ENCODE assay signal across 1 cellular context in the genomic region with DNA sequence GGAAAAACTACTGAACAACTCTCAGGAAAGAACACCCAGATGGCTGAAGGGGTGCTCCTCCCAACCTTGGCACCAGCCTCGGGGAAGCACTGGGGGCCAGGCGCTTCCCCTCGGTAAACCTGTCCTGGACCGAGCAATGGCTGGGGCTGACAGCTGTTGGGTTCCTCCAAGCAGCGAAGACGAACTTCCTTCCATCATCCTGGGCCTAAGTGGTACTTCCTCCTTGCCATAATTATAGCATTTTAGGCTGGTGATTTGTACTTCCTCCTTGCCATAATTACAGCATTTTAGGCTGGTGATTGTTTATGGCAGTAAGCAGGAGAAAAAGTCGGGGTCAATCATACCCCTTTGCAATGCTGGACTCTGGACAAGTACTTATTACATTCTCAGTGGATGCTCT.
TF ChIP-seq lines count a peak whose summit lies in the region.

No MANE protein-coding gene starts in this region.

TF ChIP-seq in WTC11, 78 proteins besides CTCF, POLR2A, EP300 and RAD21 (continued from another document):
- TF ChIP-seq, protein P1, sequence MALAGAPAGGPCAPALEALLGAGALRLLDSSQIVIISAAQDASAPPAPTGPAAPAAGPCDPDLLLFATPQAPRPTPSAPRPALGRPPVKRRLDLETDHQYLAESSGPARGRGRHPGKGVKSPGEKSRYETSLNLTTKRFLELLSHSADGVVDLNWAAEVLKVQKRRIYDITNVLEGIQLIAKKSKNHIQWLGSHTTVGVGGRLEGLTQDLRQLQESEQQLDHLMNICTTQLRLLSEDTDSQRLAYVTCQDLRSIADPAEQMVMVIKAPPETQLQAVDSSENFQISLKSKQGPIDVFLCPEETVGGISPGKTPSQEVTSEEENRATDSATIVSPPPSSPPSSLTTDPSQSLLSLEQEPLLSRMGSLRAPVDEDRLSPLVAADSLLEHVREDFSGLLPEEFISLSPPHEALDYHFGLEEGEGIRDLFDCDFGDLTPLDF (CRISPR knock-in tag; IDR thresholded peaks at IDR 0.05): no peak
- TF ChIP-seq CBFB (CRISPR knock-in tag; IDR thresholded peaks at IDR 0.05; ENCODE audit: low read depth): no peak
- TF ChIP-seq ELF4 (CRISPR knock-in tag; IDR thresholded peaks at IDR 0.05; ENCODE audit: low read depth): no peak
- no peak for TF ChIP-seq ZNF317 (CRISPR knock-in tag; IDR thresholded peaks at IDR 0.05; ENCODE audit: borderline replicate concordance, low read depth)
- TF ChIP-seq, protein P2, sequence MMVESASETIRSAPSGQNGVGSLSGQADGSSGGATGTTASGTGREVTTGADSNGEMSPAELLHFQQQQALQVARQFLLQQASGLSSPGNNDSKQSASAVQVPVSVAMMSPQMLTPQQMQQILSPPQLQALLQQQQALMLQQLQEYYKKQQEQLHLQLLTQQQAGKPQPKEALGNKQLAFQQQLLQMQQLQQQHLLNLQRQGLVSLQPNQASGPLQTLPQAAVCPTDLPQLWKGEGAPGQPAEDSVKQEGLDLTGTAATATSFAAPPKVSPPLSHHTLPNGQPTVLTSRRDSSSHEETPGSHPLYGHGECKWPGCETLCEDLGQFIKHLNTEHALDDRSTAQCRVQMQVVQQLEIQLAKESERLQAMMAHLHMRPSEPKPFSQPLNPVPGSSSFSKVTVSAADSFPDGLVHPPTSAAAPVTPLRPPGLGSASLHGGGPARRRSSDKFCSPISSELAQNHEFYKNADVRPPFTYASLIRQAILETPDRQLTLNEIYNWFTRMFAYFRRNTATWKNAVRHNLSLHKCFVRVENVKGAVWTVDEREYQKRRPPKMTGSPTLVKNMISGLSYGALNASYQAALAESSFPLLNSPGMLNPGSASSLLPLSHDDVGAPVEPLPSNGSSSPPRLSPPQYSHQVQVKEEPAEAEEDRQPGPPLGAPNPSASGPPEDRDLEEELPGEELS (CRISPR knock-in tag; IDR thresholded peaks at IDR 0.05): no peak
- no peak for TF ChIP-seq TP53 (CRISPR knock-in tag; IDR thresholded peaks at IDR 0.05)
- TF ChIP-seq ZNF219 (CRISPR knock-in tag; IDR thresholded peaks at IDR 0.05; ENCODE audit: borderline replicate concordance): no peak
- TF ChIP-seq, protein P3, sequence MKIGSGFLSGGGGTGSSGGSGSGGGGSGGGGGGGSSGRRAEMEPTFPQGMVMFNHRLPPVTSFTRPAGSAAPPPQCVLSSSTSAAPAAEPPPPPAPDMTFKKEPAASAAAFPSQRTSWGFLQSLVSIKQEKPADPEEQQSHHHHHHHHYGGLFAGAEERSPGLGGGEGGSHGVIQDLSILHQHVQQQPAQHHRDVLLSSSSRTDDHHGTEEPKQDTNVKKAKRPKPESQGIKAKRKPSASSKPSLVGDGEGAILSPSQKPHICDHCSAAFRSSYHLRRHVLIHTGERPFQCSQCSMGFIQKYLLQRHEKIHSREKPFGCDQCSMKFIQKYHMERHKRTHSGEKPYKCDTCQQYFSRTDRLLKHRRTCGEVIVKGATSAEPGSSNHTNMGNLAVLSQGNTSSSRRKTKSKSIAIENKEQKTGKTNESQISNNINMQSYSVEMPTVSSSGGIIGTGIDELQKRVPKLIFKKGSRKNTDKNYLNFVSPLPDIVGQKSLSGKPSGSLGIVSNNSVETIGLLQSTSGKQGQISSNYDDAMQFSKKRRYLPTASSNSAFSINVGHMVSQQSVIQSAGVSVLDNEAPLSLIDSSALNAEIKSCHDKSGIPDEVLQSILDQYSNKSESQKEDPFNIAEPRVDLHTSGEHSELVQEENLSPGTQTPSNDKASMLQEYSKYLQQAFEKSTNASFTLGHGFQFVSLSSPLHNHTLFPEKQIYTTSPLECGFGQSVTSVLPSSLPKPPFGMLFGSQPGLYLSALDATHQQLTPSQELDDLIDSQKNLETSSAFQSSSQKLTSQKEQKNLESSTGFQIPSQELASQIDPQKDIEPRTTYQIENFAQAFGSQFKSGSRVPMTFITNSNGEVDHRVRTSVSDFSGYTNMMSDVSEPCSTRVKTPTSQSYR (CRISPR knock-in tag; IDR thresholded peaks at IDR 0.05): no peak
- TF ChIP-seq, protein P4, sequence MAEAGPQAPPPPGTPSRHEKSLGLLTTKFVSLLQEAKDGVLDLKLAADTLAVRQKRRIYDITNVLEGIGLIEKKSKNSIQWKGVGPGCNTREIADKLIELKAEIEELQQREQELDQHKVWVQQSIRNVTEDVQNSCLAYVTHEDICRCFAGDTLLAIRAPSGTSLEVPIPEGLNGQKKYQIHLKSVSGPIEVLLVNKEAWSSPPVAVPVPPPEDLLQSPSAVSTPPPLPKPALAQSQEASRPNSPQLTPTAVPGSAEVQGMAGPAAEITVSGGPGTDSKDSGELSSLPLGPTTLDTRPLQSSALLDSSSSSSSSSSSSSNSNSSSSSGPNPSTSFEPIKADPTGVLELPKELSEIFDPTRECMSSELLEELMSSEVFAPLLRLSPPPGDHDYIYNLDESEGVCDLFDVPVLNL (CRISPR knock-in tag; IDR thresholded peaks at IDR 0.05; ENCODE audit: borderline replicate concordance, low read depth): no peak
- no peak for TF ChIP-seq ZNF416 (CRISPR knock-in tag; IDR thresholded peaks at IDR 0.05)
- TF ChIP-seq CREM (CRISPR knock-in tag; IDR thresholded peaks at IDR 0.05): no peak
